19 cellular contexts compared by ENCODE assay signal in the genomic region with DNA sequence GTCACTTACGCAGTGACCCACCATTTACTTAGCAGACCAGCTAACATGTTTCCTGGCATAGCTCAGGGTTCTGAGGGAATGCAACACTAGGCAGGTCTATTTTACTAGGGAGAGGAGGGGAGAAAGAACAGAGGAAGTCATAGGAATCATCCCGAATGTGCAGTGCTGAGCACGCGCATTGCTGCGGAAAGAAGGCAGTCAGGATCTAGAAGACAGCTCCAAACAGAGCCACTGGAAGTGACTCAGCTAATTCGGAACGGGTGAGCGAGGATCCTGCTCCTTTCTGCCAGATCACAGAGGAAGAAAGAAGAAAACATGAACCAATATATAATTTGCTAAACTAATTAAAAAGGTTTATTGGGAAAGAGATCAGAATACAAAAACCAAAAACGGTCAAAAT.
"Had no signal": no experiment of that assay in that cellular context is flagged by ENCODE, and none has a peak within 500 bp of the region (broad histone marks: within the 10 kb centered on the region; RNA-seq: fewer than 3 reads in every experiment).

No MANE protein-coding gene starts in this region.

- H3K27me3 ChIP-seq: esophagus squamous epithelium, gastroesophageal sphincter, stomach, vagina had no signal

- H3K36me3 Mint-ChIP-seq: immature natural killer cell, memory B cell, type B pancreatic cell had no signal

- H3K4me1 Mint-ChIP-seq: immature natural killer cell, memory B cell, nephron had no signal

- H3K9me3 Mint-ChIP-seq: immature natural killer cell, memory B cell had no signal

- H3K27ac ChIP-seq: esophagus squamous epithelium, gastroesophageal sphincter, left ventricle myocardium inferior, lower lobe of right lung, stomach, vagina had no signal

- H3K9me3 ChIP-seq: esophagus squamous epithelium, gastroesophageal sphincter, left ventricle myocardium inferior, lower lobe of right lung, stomach, vagina had no signal

- FAIRE-seq: colon, kidney had no signal

- H3K27ac Mint-ChIP-seq: immature natural killer cell, memory B cell, nephron, type B pancreatic cell had no signal

- DNase-seq: dermis blood vessel endothelial cell; esophagus squamous epithelium; glutamatergic neuron; immature natural killer cell; kidney; left cardiac atrium; left ventricle myocardium inferior; lower lobe of right lung; midbrain; stimulated activated CD4-positive, alpha-beta T cell treated with anti-CD3 and anti-CD28 coated beads, Interleukin-2, amount 100 ng/mL, for 24 hours; stimulated activated naive CD4-positive, alpha-beta T cell; stomach; substantia nigra had no signal

- H3K36me3 ChIP-seq: esophagus squamous epithelium, gastroesophageal sphincter, left ventricle myocardium inferior, lower lobe of right lung, stomach, vagina had no signal

- H3K4me1 ChIP-seq: esophagus squamous epithelium, gastroesophageal sphincter, left ventricle myocardium inferior, lower lobe of right lung, stomach, vagina had no signal

- H3K4me3 Mint-ChIP-seq: immature natural killer cell, memory B cell, nephron, type B pancreatic cell had no signal

- H3K4me3 ChIP-seq: esophagus squamous epithelium, gastroesophageal sphincter, left ventricle myocardium inferior, lower lobe of right lung, stomach, vagina had no signal

- H3K27me3 Mint-ChIP-seq: memory B cell had no signal
